Comparison of ENCODE assay signal across 8 cellular contexts in the genomic region with DNA sequence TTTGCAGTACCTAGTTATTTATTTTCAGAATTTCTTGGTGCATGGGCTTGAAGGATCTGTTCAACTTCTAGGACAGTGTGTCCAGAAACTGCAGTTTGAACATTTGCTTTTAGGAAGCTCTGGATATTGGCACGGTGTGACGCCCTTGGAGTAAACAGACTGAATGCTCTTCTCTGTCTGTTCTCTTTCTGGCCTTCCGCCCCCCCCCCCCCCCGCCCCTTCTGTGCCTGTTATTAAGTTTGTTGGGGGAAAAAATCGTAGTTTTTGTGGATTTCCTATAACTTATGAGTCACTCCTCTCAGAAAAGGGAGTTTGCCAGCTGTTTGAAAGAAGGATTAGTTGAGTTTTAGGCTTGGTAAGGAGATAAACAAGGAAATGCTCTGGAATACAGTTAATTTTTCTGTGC. TPM values are rescaled to one million over a fixed set of nuclear protein-coding genes. Genes with fewer than 3 reads are reported as not detected.
DNase-seq lines count a peak whose midpoint lies in the region; ATAC-seq and TF ChIP-seq lines count a peak whose summit lies in the region.

No MANE protein-coding gene starts in this region.

- no peaks in the 10 kb centered on the region for H3K9me3 Mint-ChIP-seq in nephron

- no peaks in the 10 kb centered on the region; the same call in 1 of the 2 replicates for H4K20me1 ChIP-seq in HCT116 (ENCODE audit: insufficient read depth)

- RAD21 ChIA-PET in HCT116 (lab: Charles Lee; ENCODE audit: low non-redundant PET in 1 of 2, low total read pairs in 2 of 2, uncharacterized antibody in 2 of 2, unreplicated experiment in 2 of 2), result no interaction called here

- H3K4me3 ChIP-seq in HCT116 (replicated peaks in 1 of 2; ENCODE audit: low read depth in 1 of 2, low read length in 2 of 2) (peak overlapping the region; percentile 65 to 87), WI38 (ENCODE audit: low read depth, low read length) (peak overlapping the region; percentile 91), fibroblast of the aortic adventitia (ENCODE audit: low read depth, low read length) (peak overlapping the region; percentile 76)

- peaks cover 10 to 24% of the 10 kb centered on the region in 2 experiments; a peak in 3 of 4 replicates for H3K4me1 ChIP-seq in HCT116 (ENCODE audit: control insufficient read depth in 1 of 2, insufficient read depth in 2 of 2, low read length in 2 of 2)

- H3K9me3 ChIP-seq in HCT116 (ENCODE audit: control insufficient read depth in 1 of 2, insufficient read depth in 1 of 2, low read depth in 1 of 2, low read length in 2 of 2), result no peaks in the 10 kb centered on the region

- H3K27me3 ChIP-seq in HCT116 (ENCODE audit: insufficient read depth, low read length), result no peaks in the 10 kb centered on the region

- no peak for TF ChIP-seq RAD21 in HCT116 (IDR thresholded peaks at IDR 0.05; ENCODE audit: low read depth)

- TSS peak; percentile 45 for BruUV-seq in HCT116 (replicated peaks; lab: Mats Ljungman, UMichigan)

- H3K36me3 ChIP-seq in HCT116 (ENCODE audit: control insufficient read depth in 1 of 2, insufficient read depth in 2 of 2, low read length in 2 of 2), result no peaks in the 10 kb centered on the region

- no peak overlapping the region for H2AFZ ChIP-seq in HCT116 (ENCODE audit: low read depth, low read length, poor library complexity, severe bottlenecking)

- ATAC-seq in HCT116, result 0 out of 2 replicates have a peak, but pooled peaks have one; percentile 21
- ATAC-seq in HG02759 (IDR thresholded peaks at IDR 0.05; ENCODE audit: unreplicated experiment), result no peak

- H3K27me3 Mint-ChIP-seq in nephron (ENCODE audit: low read depth), result no peaks in the 10 kb centered on the region

- TF ChIP-seq CTCF in HCT116 (IDR thresholded peaks at IDR 0.05 in 2 of 3, conservative IDR thresholded peaks at IDR 0.05 in 1 of 3; ENCODE audit: borderline replicate concordance in 1 of 3, insufficient read depth in 1 of 3, low read depth in 2 of 3, low read length in 2 of 3), result no peak
- TF ChIP-seq CTCF in WI38 (IDR thresholded peaks at IDR 0.05; ENCODE audit: low read depth, low read length), result no peak
- TF ChIP-seq CTCF in fibroblast of the aortic adventitia (IDR thresholded peaks at IDR 0.05; ENCODE audit: insufficient read depth, low read length), result no peak
- no peak for TF ChIP-seq CTCF in nephron (IDR thresholded peaks at IDR 0.05; ENCODE audit: unreplicated experiment in 3 of 3)

- H3K4me3 Mint-ChIP-seq in nephron, result peak overlapping the region; percentile 92 to 97 (median 96)

- intact Hi-C loops in HCT116 (cut with micrococcal nuclease), result no loop called here

- H3K27ac ChIP-seq in HCT116 (ENCODE audit: low read depth, low read length), result peak overlapping the region; percentile 95

- H3K4me1 Mint-ChIP-seq in nephron, result peaks cover 36% of the 10 kb centered on the region

- H3K9ac ChIP-seq in HCT116 (ENCODE audit: low read length), result peak overlapping the region; percentile 90

- H3K9me2 ChIP-seq in HCT116 (ENCODE audit: insufficient read depth), result no peaks in the 10 kb centered on the region

- H3K79me2 ChIP-seq in HCT116 (ENCODE audit: insufficient read depth, low read length), result peaks cover 59% of the 10 kb centered on the region

- no peaks in the 10 kb centered on the region for H3K36me3 Mint-ChIP-seq in nephron (ENCODE audit: low read depth)

- H3K4me2 ChIP-seq in HCT116 (ENCODE audit: low read length), result peak overlapping the region; percentile 88

- peak; percentile 17 for DNase-seq in COR-L47 (lab: John Stamatoyannopoulos, UW)
- no peak for DNase-seq in HCT116 (ENCODE audit: low read depth, low spot score)
- peak; percentile 64 for DNase-seq in fibroblast of the aortic adventitia (ENCODE audit: low read depth)
- DNase-seq in OCI-M2 (lab: John Stamatoyannopoulos, UW; ENCODE audit: unreplicated experiment), result no peak
- DNase-seq in NCI-H146 (lab: John Stamatoyannopoulos, UW), result no peak

- POLR2A ChIA-PET in HCT116 (lab: Charles Lee), result interaction anchor here (0.6 kb wide), 1 partner anchor 608 kb away, joined by 8 read pairs; no protein-coding TSS in a partner anchor

- CTCF ChIA-PET in HCT116 (lab: Charles Lee), result no interaction called here

- TF ChIP-seq POLR2A in HCT116 (IDR thresholded peaks at IDR 0.05; ENCODE audit: borderline replicate concordance, extremely low read depth, insufficient read depth, insufficient read length), result no peak

- peak overlapping the region; percentile 99 to 100 (median 99) for H3K27ac Mint-ChIP-seq in nephron

TF ChIP-seq in HCT116, 20 proteins besides CTCF, POLR2A, EP300 and RAD21:
- no peak for TF ChIP-seq POLR2AphosphoS5 (IDR thresholded peaks at IDR 0.05; ENCODE audit: low read depth, low read length)
- no peak for TF ChIP-seq JUND (IDR thresholded peaks at IDR 0.05)
- TF ChIP-seq ZFX (IDR thresholded peaks at IDR 0.05), result no peak
- TF ChIP-seq EGR1 (IDR thresholded peaks at IDR 0.05; ENCODE audit: low read depth), result no peak
- no peak for TF ChIP-seq ZNF274 (IDR thresholded peaks at IDR 0.05; ENCODE audit: low read depth, low read length)
- no peak for TF ChIP-seq TCF7L2 (IDR thresholded peaks at IDR 0.05; ENCODE audit: borderline replicate concordance, extremely low read depth, insufficient read depth, insufficient read length)

RNA-seq across cellular contexts. Expression of gene KCTD3, which starts 1.2 kb away (rescaled TPM):
- total RNA-seq in HCT116 (2021; ENCODE audit: unreplicated experiment), result 46.7 TPM
- polyA plus RNA-seq in HCT116 (2012), result 25.1 and 30.2 TPM in 2 replicates
- total RNA-seq in fibroblast of the aortic adventitia (ENCODE audit: low replicate concordance), result 45.6 and 68.1 TPM in 2 replicates

Comparison
In these comparisons a context has a peak if more than half of its experiments do, and no peak if none do; other contexts are left out.
1. DNase-seq: peak in COR-L47 (single experiment) and fibroblast of the aortic adventitia (single experiment); none in HCT116 (single experiment), OCI-M2 (single experiment) and NCI-H146 (single experiment).
2. Peak in every context shown above with its lines, with median percentiles within 50 percentile points of each other: H3K4me3 ChIP-seq.